ENCODE assay signal across 8 cellular contexts in genomic region chr13:49495783-49496762, GRCh38. TPM values are rescaled to one million over a fixed set of nuclear protein-coding genes. Genes with fewer than 3 reads are reported as not detected.
A peak's percentile ranks its signal among the peaks of the same experiment; 100 is the strongest.
DNase-seq lines count a peak whose midpoint lies in the region; ATAC-seq and TF ChIP-seq lines count a peak whose summit lies in the region.

Gene PHF11, plus strand, starts transcription at chr13:49495953. Its CDS starts 49 bp downstream, at chr13:49496002.

- H3K4me1 Mint-ChIP-seq in WTC11 = peaks cover 3% of the 10 kb centered on the region; the same call in 1 of the 2 replicates

- H3K36me3 ChIP-seq in GM23248 (ENCODE audit: low read depth) (no peaks in the 10 kb centered on the region), mammary epithelial cell (ENCODE audit: insufficient read depth, low read length) (peaks cover 5% of the 10 kb centered on the region), smooth muscle cell (ENCODE audit: low read depth) (no peaks in the 10 kb centered on the region)

- H3K4me2 ChIP-seq in GM23248 (ENCODE audit: unreplicated experiment) (peak within 1 kb of the TSS; percentile 86), mammary epithelial cell (ENCODE audit: insufficient read depth, low read depth, low read length) (peak within 1 kb of the TSS; percentile 92), smooth muscle cell (peak within 1 kb of the TSS; percentile 83)

- DNase-seq in GF-D8 (lab: John Stamatoyannopoulos, UW) (peak; percentile 47), GM23248 (peak; percentile 91), Kasumi-1 (lab: John Stamatoyannopoulos, UW) (peak; percentile 58 to 73), WTC11 (ENCODE audit: low spot score) (peak; percentile 70), mammary epithelial cell (peak; percentile 79), iPS-NIHi11 (ENCODE audit: low spot score) (peak; percentile 82), smooth muscle cell (lab: John Stamatoyannopoulos, UW; ENCODE audit: unreplicated experiment) (peak; percentile 48), NCI-H446 (lab: John Stamatoyannopoulos, UW) (no peak)

- H3K4me3 ChIP-seq in GM23248 (peak within 1 kb of the TSS; percentile 88), mammary epithelial cell (replicated peaks in 1 of 3; ENCODE audit: insufficient read depth in 1 of 3, low read depth in 2 of 3, low read length in 3 of 3) (peak within 1 kb of the TSS; percentile 57 to 76 (median 57)), smooth muscle cell (peak within 1 kb of the TSS; percentile 58)

- H3K27ac ChIP-seq in GM23248 (peak within 1 kb of the TSS; percentile 92), mammary epithelial cell (ENCODE audit: insufficient read depth, low read depth, low read length) (peak within 1 kb of the TSS; percentile 66), smooth muscle cell (ENCODE audit: low read depth) (peak within 1 kb of the TSS; percentile 81)

- no peaks in the 10 kb centered on the region for H3K27me3 Mint-ChIP-seq in WTC11 (ENCODE audit: low read depth)

- 6 to 7% methylated on average over 37 to 44 of the region's 71 CpGs for WGBS in GM23248 (ENCODE audit: low coverage in 1 of 2, low lambda C conversion rate in 2 of 2, missing lambda C conversion rate in 2 of 2), 2 experiments
- WGBS in mammary epithelial cell (ENCODE audit: low coverage, missing lambda C conversion rate) = 2% methylated on average over 16 of the region's 71 CpGs
- 4% methylated on average over 69 of the region's 71 CpGs for WGBS in smooth muscle cell (ENCODE audit: low lambda C conversion rate)

- peaks cover 23% of the 10 kb centered on the region for H3K4me1 ChIP-seq in GM23248 (ENCODE audit: insufficient read depth)
- peaks cover 27% of the 10 kb centered on the region for H3K4me1 ChIP-seq in mammary epithelial cell (ENCODE audit: insufficient read depth, low read length)
- H3K4me1 ChIP-seq in smooth muscle cell (ENCODE audit: low read depth) = no peaks in the 10 kb centered on the region

- H3K9me3 Mint-ChIP-seq in WTC11 = no peaks in the 10 kb centered on the region

- dilution Hi-C loops in mammary epithelial cell (cut with HindIII; ENCODE audit: low sequenced_read_pairs) = no loop called here

- peak within 1 kb of the TSS; percentile 94 for H2AFZ ChIP-seq in GM23248
- peak within 1 kb of the TSS; percentile 89 for H2AFZ ChIP-seq in mammary epithelial cell (ENCODE audit: low read depth, low read length)
- peak within 1 kb of the TSS; percentile 73 for H2AFZ ChIP-seq in smooth muscle cell (ENCODE audit: low read depth)

- CTCF ChIA-PET in WTC11 (lab: Charles Lee) = interaction anchor here (0.7 to 2.2 kb wide), 6 partner anchors 51 to 248 kb away, joined by 3 to 7 read pairs (median 4); partner anchors contain the start of genes CAB39L and CDADC1
- CTCF ChIA-PET in mammary epithelial cell (lab: Charles Lee; ENCODE audit: low non-redundant PET) = no interaction called here

- POLR2A ChIA-PET in WTC11 (lab: Charles Lee) = interaction anchor here (0.6 to 1.3 kb wide), 3 partner anchors 52 to 90 kb away, joined by 3 to 5 read pairs (median 3); partner anchors contain the start of genes CAB39L and SETDB2

- peak within 1 kb of the TSS; percentile 89 for H3K4me3 Mint-ChIP-seq in WTC11

- in situ Hi-C loops in GM23248 (cut with MboI) (no loop called here), mammary epithelial cell (cut with MboI; ENCODE audit: low sequenced_read_pairs in 2 of 2) (no loop called here)

- no peaks in the 10 kb centered on the region for H4K20me1 ChIP-seq in GM23248 (ENCODE audit: insufficient read depth)
- no peaks in the 10 kb centered on the region for H4K20me1 ChIP-seq in mammary epithelial cell (ENCODE audit: insufficient read depth, low read length)
- H4K20me1 ChIP-seq in smooth muscle cell (ENCODE audit: low read depth) = no peaks in the 10 kb centered on the region

- H3K9me3 ChIP-seq in GM23248 (ENCODE audit: low read depth) = no peaks in the 10 kb centered on the region
- H3K9me3 ChIP-seq in mammary epithelial cell (replicated peaks; ENCODE audit: insufficient read depth, low read length) = no peaks in the 10 kb centered on the region
- no peaks in the 10 kb centered on the region for H3K9me3 ChIP-seq in smooth muscle cell (replicated peaks; ENCODE audit: low read depth)

- H3K27me3 ChIP-seq in GM23248 (replicated peaks; ENCODE audit: insufficient read depth) = no peaks in the 10 kb centered on the region
- no peaks in the 10 kb centered on the region for H3K27me3 ChIP-seq in mammary epithelial cell (ENCODE audit: insufficient read depth, low read length)
- no peaks in the 10 kb centered on the region for H3K27me3 ChIP-seq in smooth muscle cell (ENCODE audit: low read depth)

- no TSS peak for BruUV-seq in mammary epithelial cell (replicated peaks; lab: Mats Ljungman, UMichigan)

- ATAC-seq in WTC11 = peak; percentile 80

- H3K9me2 ChIP-seq in GM23248 (ENCODE audit: insufficient read depth) = no peaks in the 10 kb centered on the region

- intact Hi-C loops in mammary epithelial cell (cut with micrococcal nuclease) = loop anchor here (5.0 kb wide), 1 partner anchor 111 kb away; no protein-coding TSS in a partner anchor

- H3F3A ChIP-seq in GM23248 (ENCODE audit: insufficient read depth) (peaks cover 76% of the 10 kb centered on the region), smooth muscle cell (ENCODE audit: low read depth) (peaks cover 33% of the 10 kb centered on the region)

- no peaks in the 10 kb centered on the region for H3K79me2 ChIP-seq in GM23248 (ENCODE audit: insufficient read depth)
- H3K79me2 ChIP-seq in mammary epithelial cell (ENCODE audit: insufficient read depth, low read length) = no peaks in the 10 kb centered on the region
- no peaks in the 10 kb centered on the region for H3K79me2 ChIP-seq in smooth muscle cell (ENCODE audit: low read depth)

- no peaks in the 10 kb centered on the region for H3K36me3 Mint-ChIP-seq in WTC11

- TF ChIP-seq CTCF in WTC11 (IDR thresholded peaks at IDR 0.05) (no peak), mammary epithelial cell (conservative IDR thresholded peaks at IDR 0.05 in 1 of 2, IDR thresholded peaks at IDR 0.05 in 1 of 2; ENCODE audit: extremely low read depth in 1 of 2, insufficient read depth in 1 of 2, low read depth in 1 of 2, low read length in 2 of 2) (peak in 1 of 2 donors; percentile 12), smooth muscle cell (IDR thresholded peaks at IDR 0.05; ENCODE audit: borderline replicate concordance, insufficient read depth, poor library complexity, severe bottlenecking) (no peak)

- H3K9ac ChIP-seq in GM23248 (peak within 1 kb of the TSS; percentile 97), mammary epithelial cell (ENCODE audit: insufficient read depth, low read length) (peak within 1 kb of the TSS; percentile 73), smooth muscle cell (ENCODE audit: low read depth) (peak within 1 kb of the TSS; percentile 66)

- peak within 1 kb of the TSS; percentile 95 for H3K27ac Mint-ChIP-seq in WTC11

TF ChIP-seq in WTC11, 78 proteins besides CTCF, POLR2A, EP300 and RAD21 (continues in another document):
- TF ChIP-seq, protein P1, sequence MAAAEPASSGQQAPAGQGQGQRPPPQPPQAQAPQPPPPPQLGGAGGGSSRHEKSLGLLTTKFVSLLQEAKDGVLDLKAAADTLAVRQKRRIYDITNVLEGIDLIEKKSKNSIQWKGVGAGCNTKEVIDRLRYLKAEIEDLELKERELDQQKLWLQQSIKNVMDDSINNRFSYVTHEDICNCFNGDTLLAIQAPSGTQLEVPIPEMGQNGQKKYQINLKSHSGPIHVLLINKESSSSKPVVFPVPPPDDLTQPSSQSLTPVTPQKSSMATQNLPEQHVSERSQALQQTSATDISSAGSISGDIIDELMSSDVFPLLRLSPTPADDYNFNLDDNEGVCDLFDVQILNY (CRISPR knock-in tag; IDR thresholded peaks at IDR 0.05) = no peak
- TF ChIP-seq E2F1 (CRISPR knock-in tag; IDR thresholded peaks at IDR 0.05) = no peak
- TF ChIP-seq SP1 (CRISPR knock-in tag; conservative IDR thresholded peaks at IDR 0.05) = 0 out of 2 replicates have a peak, but pooled peaks have one; percentile 21
- TF ChIP-seq FOXP4 (CRISPR knock-in tag; IDR thresholded peaks at IDR 0.05) = no peak

RNA-seq across cellular contexts. Expression of gene PHF11, which starts in this region (rescaled TPM):
- total RNA-seq in GM23248 (2014; rRNA removed; shearing (Covaris generic)) = 13.4 and 16.9 TPM in 2 replicates
- polyA plus RNA-seq in GM23248 (2016; fragmentation: Nextera tagmentation; extraction: Ambion mirVana) (29.3 and 29.6 TPM in 2 replicates), mammary epithelial cell (8.9 TPM), smooth muscle cell (21.0 and 22.9 TPM in 2 replicates)
- total RNA-seq in WTC11 (2021) (9.3 to 11.9 TPM (median 10.8 TPM) in 3 replicates), mammary epithelial cell (10 to 100 TPM in 1 of 2 donors, 1 to 10 TPM in 1; 7.7 to 25.5 TPM), smooth muscle cell (25.9 and 30.3 TPM in 2 replicates)
- polyA minus RNA-seq in mammary epithelial cell = not detected

Comparison
In these comparisons a context has a peak if more than half of its experiments do, and no peak if none do; other contexts are left out.
1. DNase-seq: peak in GF-D8 (single experiment), GM23248 (single experiment), Kasumi-1 (2 of 2), WTC11 (single experiment), mammary epithelial cell (single experiment), iPS-NIHi11 (single experiment) and smooth muscle cell (single experiment); none in NCI-H446 (0 of 2).
2. Peak in every context shown above with its lines, with median percentiles within 50 percentile points of each other: H2AFZ ChIP-seq, H3K27ac ChIP-seq, H3K4me2 ChIP-seq, H3K4me3 ChIP-seq and H3K9ac ChIP-seq.